In genomic region chr15:73873889-73874511, GRCh38 we compare ENCODE assay signal across 7 cellular contexts. TPM values are rescaled to one million over a fixed set of nuclear protein-coding genes. Genes with fewer than 3 reads are reported as not detected.
DNase-seq lines count a peak whose midpoint lies in the region; ATAC-seq and TF ChIP-seq lines count a peak whose summit lies in the region.

No MANE protein-coding gene starts in this region.

- H2AFZ ChIP-seq in HCT116 (ENCODE audit: low read depth, low read length, poor library complexity, severe bottlenecking) (peak overlapping the region; percentile 88), PC-3 (ENCODE audit: low read length) (no peak overlapping the region), mammary epithelial cell (ENCODE audit: low read depth, low read length) (no peak overlapping the region)

- H3K27me3 ChIP-seq in HCT116 (ENCODE audit: insufficient read depth, low read length) (peaks cover 45% of the 10 kb centered on the region; the same call in 1 of the 2 replicates), PC-3 (ENCODE audit: low read length) (peaks cover 12% of the 10 kb centered on the region; the same call in 1 of the 2 replicates), mammary epithelial cell (ENCODE audit: insufficient read depth, low read length) (peaks cover 3% of the 10 kb centered on the region)

- H3K4me1 ChIP-seq in HCT116 (ENCODE audit: control insufficient read depth in 1 of 2, insufficient read depth in 2 of 2, low read length in 2 of 2) (no peaks in the 10 kb centered on the region), PC-3 (ENCODE audit: insufficient read depth, low read length) (no peaks in the 10 kb centered on the region), mammary epithelial cell (ENCODE audit: insufficient read depth, low read length) (no peaks in the 10 kb centered on the region)

- peak; percentile 60 for DNase-seq in DMS114 treated with DMSO at 0.1 percent for 48 hours (lab: John Stamatoyannopoulos, UW; ENCODE audit: unreplicated experiment)
- DNase-seq in HCT116 (ENCODE audit: low read depth, low spot score): peak; percentile 54
- peak; percentile 89 for DNase-seq in PC-3
- peak; percentile 25 for DNase-seq in mammary epithelial cell
- DNase-seq in medulla oblongata (ENCODE audit: extremely low spot score): peak; percentile 21
- DNase-seq in nucleus accumbens (lab: John Stamatoyannopoulos, UW): no peak
- DNase-seq in COR-L47 (lab: John Stamatoyannopoulos, UW): no peak

- ATAC-seq in HCT116 (peak; percentile 61; the same call in 1 of the 2 replicates), PC-3 (peak; percentile 51; the same call in 1 of the 2 replicates)

- no peaks in the 10 kb centered on the region for H3F3A ChIP-seq in PC-3 (ENCODE audit: low read length, unreplicated experiment)

- dilution Hi-C loops in mammary epithelial cell (cut with HindIII; ENCODE audit: low sequenced_read_pairs): no loop called here

- H3K9me2 ChIP-seq in HCT116 (ENCODE audit: insufficient read depth): no peaks in the 10 kb centered on the region
- H3K9me2 ChIP-seq in PC-3 (replicated peaks; ENCODE audit: low read length): no peaks in the 10 kb centered on the region

- H3K79me2 ChIP-seq in HCT116 (ENCODE audit: insufficient read depth, low read length) (no peaks in the 10 kb centered on the region), PC-3 (ENCODE audit: low read length) (no peaks in the 10 kb centered on the region), mammary epithelial cell (ENCODE audit: insufficient read depth, low read length) (no peaks in the 10 kb centered on the region)

- no peaks in the 10 kb centered on the region for H3K36me3 ChIP-seq in HCT116 (ENCODE audit: control insufficient read depth in 1 of 2, insufficient read depth in 2 of 2, low read length in 2 of 2)
- H3K36me3 ChIP-seq in PC-3 (ENCODE audit: low read depth, low read length): no peaks in the 10 kb centered on the region
- H3K36me3 ChIP-seq in mammary epithelial cell (ENCODE audit: insufficient read depth, low read length): no peaks in the 10 kb centered on the region

- BruUV-seq in HCT116 (replicated peaks; lab: Mats Ljungman, UMichigan) (no TSS peak), PC-3 (replicated peaks; lab: Mats Ljungman, UMichigan) (no TSS peak), mammary epithelial cell (replicated peaks; lab: Mats Ljungman, UMichigan) (no TSS peak)

- RAD21 ChIA-PET in HCT116 (lab: Charles Lee; ENCODE audit: low non-redundant PET in 1 of 2, low total read pairs in 2 of 2, uncharacterized antibody in 2 of 2, unreplicated experiment in 2 of 2): interaction anchor here in 1 of 2 experiments (0.9 kb wide), 1 partner anchor 90 kb away, joined by 3 read pairs; no protein-coding TSS in a partner anchor

- TF ChIP-seq RAD21 in HCT116 (IDR thresholded peaks at IDR 0.05; ENCODE audit: low read depth): peak; percentile 67

- H3K27ac ChIP-seq in HCT116 (ENCODE audit: low read depth, low read length) (no peak overlapping the region), PC-3 (ENCODE audit: low read length) (no peak overlapping the region), mammary epithelial cell (ENCODE audit: insufficient read depth, low read depth, low read length) (no peak overlapping the region)

- TF ChIP-seq CTCF in HCT116 (IDR thresholded peaks at IDR 0.05 in 2 of 3, conservative IDR thresholded peaks at IDR 0.05 in 1 of 3; ENCODE audit: borderline replicate concordance in 1 of 3, insufficient read depth in 1 of 3, low read depth in 2 of 3, low read length in 2 of 3) (peak; percentile 70 to 79 (median 70); a peak in 5 of 6 replicates), PC-3 (conservative IDR thresholded peaks at IDR 0.05; ENCODE audit: low read depth, low read length) (peak; percentile 85), mammary epithelial cell (conservative IDR thresholded peaks at IDR 0.05 in 1 of 2, IDR thresholded peaks at IDR 0.05 in 1 of 2; ENCODE audit: extremely low read depth in 1 of 2, insufficient read depth in 1 of 2, low read depth in 1 of 2, low read length in 2 of 2) (peak; percentile 65 to 66)

- 37% methylated on average over 6 of the region's 6 CpGs for WGBS in mammary epithelial cell (ENCODE audit: low coverage, missing lambda C conversion rate)

- intact Hi-C loops in HCT116 (cut with micrococcal nuclease) (loop anchor here (1.0 kb wide), 1 partner anchor 34 kb away; no protein-coding TSS in a partner anchor), PC-3 (cut with micrococcal nuclease) (loop anchor here (2.0 kb wide), 2 partner anchors 41 to 91 kb away; no protein-coding TSS in a partner anchor), mammary epithelial cell (cut with micrococcal nuclease) (loop anchor here (1.0 to 5.0 kb wide), 3 partner anchors 34 to 90 kb away; partner anchors contain the start of gene LOXL1)

- H3K4me2 ChIP-seq in HCT116 (ENCODE audit: low read length) (no peak overlapping the region), PC-3 (ENCODE audit: low read length) (no peak overlapping the region), mammary epithelial cell (ENCODE audit: insufficient read depth, low read depth, low read length) (no peak overlapping the region)

- H4K20me1 ChIP-seq in HCT116 (ENCODE audit: insufficient read depth): no peaks in the 10 kb centered on the region
- H4K20me1 ChIP-seq in PC-3 (ENCODE audit: low read length): no peaks in the 10 kb centered on the region
- H4K20me1 ChIP-seq in mammary epithelial cell (ENCODE audit: insufficient read depth, low read length): no peaks in the 10 kb centered on the region

- POLR2A ChIA-PET in HCT116 (lab: Charles Lee) (no interaction called here), PC-3 (lab: Charles Lee; ENCODE audit: unreplicated experiment) (no interaction called here)

- no peak for TF ChIP-seq POLR2A in HCT116 (IDR thresholded peaks at IDR 0.05; ENCODE audit: borderline replicate concordance, extremely low read depth, insufficient read depth, insufficient read length)

- H3K9ac ChIP-seq in HCT116 (ENCODE audit: low read length) (no peak overlapping the region), PC-3 (ENCODE audit: low read length) (no peak overlapping the region), mammary epithelial cell (ENCODE audit: insufficient read depth, low read length) (no peak overlapping the region)

- CTCF ChIA-PET in HCT116 (lab: Charles Lee) (interaction anchor here (0.7 to 2.8 kb wide), 22 partner anchors 9 to 447 kb away, joined by 3 to 30 read pairs (median 4); partner anchors contain the start of gene LOXL1), PC-3 (lab: Charles Lee) (interaction anchor here (0.7 to 2.6 kb wide), 6 partner anchors 23 to 337 kb away, joined by 3 to 7 read pairs (median 4); no protein-coding TSS in a partner anchor), mammary epithelial cell (lab: Charles Lee; ENCODE audit: low non-redundant PET) (interaction anchor here (0.6 to 0.7 kb wide), 3 partner anchors 18 to 433 kb away, joined by 3 to 4 read pairs (median 4); no protein-coding TSS in a partner anchor)

- H3K9me3 ChIP-seq in HCT116 (ENCODE audit: control insufficient read depth in 1 of 2, insufficient read depth in 1 of 2, low read depth in 1 of 2, low read length in 2 of 2) (no peaks in the 10 kb centered on the region), PC-3 (ENCODE audit: low read length) (no peaks in the 10 kb centered on the region), mammary epithelial cell (replicated peaks; ENCODE audit: insufficient read depth, low read length) (no peaks in the 10 kb centered on the region)

- H3K4me3 ChIP-seq in HCT116 (replicated peaks in 1 of 2; ENCODE audit: low read depth in 1 of 2, low read length in 2 of 2) (no peak overlapping the region), PC-3 (ENCODE audit: low read length) (no peak overlapping the region), mammary epithelial cell (replicated peaks in 1 of 3; ENCODE audit: insufficient read depth in 1 of 3, low read depth in 2 of 3, low read length in 3 of 3) (no peak overlapping the region)

- in situ Hi-C loops in mammary epithelial cell (cut with MboI; ENCODE audit: low sequenced_read_pairs in 2 of 2): no loop called here

TF ChIP-seq in HCT116, 20 proteins besides CTCF, POLR2A, EP300 and RAD21:
- TF ChIP-seq SP1 (IDR thresholded peaks at IDR 0.05; ENCODE audit: low read depth): no peak

RNA-seq across cellular contexts. Expression of gene TBC1D21, which starts 0.6 kb away (rescaled TPM):
- total RNA-seq in HCT116 (2021; ENCODE audit: unreplicated experiment) (not detected), PC-3 (2014; rRNA removed) (not detected in 2 replicates), mammary epithelial cell (not detected)
- not detected in 2 replicates for polyA plus RNA-seq in HCT116 (2012)
- not detected for polyA plus RNA-seq in mammary epithelial cell
- polyA minus RNA-seq in mammary epithelial cell: not detected

RNA-seq across cellular contexts. Expression of gene LOXL1, which starts 52.3 kb away (rescaled TPM):
- total RNA-seq in HCT116 (2021; ENCODE audit: unreplicated experiment) (14.9 TPM), PC-3 (2014; rRNA removed) (224 and 249 TPM in 2 replicates), mammary epithelial cell (10 to 100 TPM in 1 of 2 donors, 1 to 10 TPM in 1; 5.0 to 23.0 TPM)
- 18.6 and 21.7 TPM in 2 replicates for polyA plus RNA-seq in HCT116 (2012)
- 18.7 TPM for polyA plus RNA-seq in mammary epithelial cell
- 6.0 TPM for polyA minus RNA-seq in mammary epithelial cell

Comparison
In these comparisons a context has a peak if more than half of its experiments do, and no peak if none do; other contexts are left out.
1. DNase-seq: peak in DMS114 treated with DMSO at 0.1 percent for 48 hours (single experiment), HCT116 (single experiment), PC-3 (single experiment), mammary epithelial cell (single experiment) and medulla oblongata (single experiment); none in nucleus accumbens (0 of 56) and COR-L47 (single experiment).
2. Peak in every context shown above with its lines, with median percentiles within 50 percentile points of each other: CTCF ChIP-seq.